Comparison of ENCODE assay signal across 25 cellular contexts in genomic region chr3:167940241-167940640, GRCh38.
DNase-seq lines count a peak whose midpoint lies in the region; ATAC-seq and TF ChIP-seq lines count a peak whose summit lies in the region.
"Had no signal": no experiment of that assay in that cellular context is flagged by ENCODE, and none has a peak within 500 bp of the region (broad histone marks: within the 10 kb centered on the region; RNA-seq: fewer than 3 reads in every experiment).

No MANE protein-coding gene starts in this region.

- H3K27ac ChIP-seq in SK-N-SH (ENCODE audit: low read depth in 2 of 2, low read length in 1 of 2) (no peak overlapping the region), SJCRH30 (peak overlapping the region; percentile 45; the same call in 1 of the 2 replicates), WERI-Rb-1 (no peak overlapping the region), testis (no peak overlapping the region)
- H3K27ac ChIP-seq: body of pancreas, esophagus squamous epithelium, PC-9, right atrium auricular region, SJSA1, stomach, upper lobe of left lung had no signal

- H3K27ac Mint-ChIP-seq in T-cell: no peak overlapping the region
- H3K27ac Mint-ChIP-seq: activated naive CD8-positive, alpha-beta T cell treated with anti-CD3 and anti-CD28 coated beads, Interleukin-2, amount 10 ng/mL, durations not matched to agents 7 days and 5 days; naive thymus-derived CD4-positive, alpha-beta T cell had no signal

- no peak for DNase-seq in SK-N-SH
- no peak for DNase-seq in SJCRH30
- DNase-seq in fibroblast of peridontal ligament (ENCODE audit: extremely low read depth): peak; percentile 43
- no peak for DNase-seq in T-cell
- no peak for DNase-seq in DMS79 (lab: John Stamatoyannopoulos, UW)
- DNase-seq in WERI-Rb-1: no peak
- no peak for DNase-seq in testis
- DNase-seq: activated naive CD8-positive, alpha-beta T cell treated with anti-CD3 and anti-CD28 coated beads, Interleukin-2, amount 10 ng/mL, durations not matched to agents 7 days and 5 days; body of pancreas; effector memory CD4-positive, alpha-beta T cell; esophagus squamous epithelium; heart left ventricle; left colon; mesendoderm; naive thymus-derived CD4-positive, alpha-beta T cell; NCI-H187; NCI-H345; PC-9; stomach; upper lobe of left lung had no signal

- H3K9me2 ChIP-seq in SK-N-SH: no peaks in the 10 kb centered on the region

- H3K36me3 ChIP-seq in SK-N-SH (replicated peaks in 1 of 2; ENCODE audit: control insufficient read depth in 1 of 2, insufficient read depth in 2 of 2, low read length in 1 of 2) (no peaks in the 10 kb centered on the region), SJCRH30 (no peaks in the 10 kb centered on the region), WERI-Rb-1 (no peaks in the 10 kb centered on the region), testis (ENCODE audit: low read depth, missing control alignments) (no peaks in the 10 kb centered on the region)
- H3K36me3 ChIP-seq: esophagus squamous epithelium, HAP-1, heart left ventricle, right atrium auricular region, SJSA1, stomach, upper lobe of left lung had no signal

- POLR2A ChIA-PET in SK-N-SH (lab: Yijun Ruan, JAX): no interaction called here
- POLR2A ChIA-PET in T-cell (lab: Charles Lee): no interaction called here

- CTCF ChIA-PET in SK-N-SH (lab: Yijun Ruan, JAX): interaction anchor here (1.4 kb wide), 2 partner anchors 58 to 100 kb away, joined by 3 to 5 read pairs; no protein-coding TSS in a partner anchor
- CTCF ChIA-PET in T-cell (lab: Charles Lee): no interaction called here

- ATAC-seq in SK-N-SH treated with all-trans-retinoic acid at 6 μM for 48 hours (no peak), T-cell (replicated peaks in 1 of 4) (no peak)
- ATAC-seq: body of pancreas; heart left ventricle; K562; left colon; naive thymus-derived CD4-positive, alpha-beta T cell had no signal

- H4K20me1 ChIP-seq in SK-N-SH (ENCODE audit: insufficient read depth): no peaks in the 10 kb centered on the region

- no peak for TF ChIP-seq EP300 in SK-N-SH (IDR thresholded peaks at IDR 0.05; ENCODE audit: borderline replicate concordance in 1 of 2, low read depth in 1 of 2, low read length in 1 of 2)

- no peaks in the 10 kb centered on the region for H3K9me3 ChIP-seq in SK-N-SH
- H3K9me3 ChIP-seq in SJCRH30 (replicated peaks): no peaks in the 10 kb centered on the region
- H3K9me3 ChIP-seq in WERI-Rb-1 (ENCODE audit: severe bottlenecking): no peaks in the 10 kb centered on the region
- no peaks in the 10 kb centered on the region for H3K9me3 ChIP-seq in testis
- H3K9me3 ChIP-seq: body of pancreas, esophagus squamous epithelium, HAP-1, right atrium auricular region, SJSA1, stomach, upper lobe of left lung had no signal

- peaks cover 0 to 5% (median 0%) of the 10 kb centered on the region in 3 donors for H3K4me1 Mint-ChIP-seq in T-cell

- no peak overlapping the region for H3K4me2 ChIP-seq in SK-N-SH
- H3K4me2 ChIP-seq: PC-9 had no signal

- no peak for TF ChIP-seq CTCF in SK-N-SH (IDR thresholded peaks at IDR 0.05)
- TF ChIP-seq CTCF in WERI-Rb-1 (IDR thresholded peaks at IDR 0.05; ENCODE audit: low read depth, low read length): no peak
- TF ChIP-seq CTCF in testis (IDR thresholded peaks at IDR 0.05): no peak

- no peak for TF ChIP-seq RAD21 in SK-N-SH (IDR thresholded peaks at IDR 0.05; ENCODE audit: low read length)

- H3F3A ChIP-seq in SK-N-SH (replicated peaks; ENCODE audit: insufficient read depth): no peaks in the 10 kb centered on the region

- intact Hi-C loops in testis (cut with DNase I; ENCODE audit: low total_unique reads): no loop called here

- no peaks in the 10 kb centered on the region for H3K79me2 ChIP-seq in SK-N-SH (ENCODE audit: insufficient read depth)

- TF ChIP-seq POLR2A in testis (IDR thresholded peaks at IDR 0.05): no peak

- H3K4me1 ChIP-seq in SK-N-SH (ENCODE audit: control insufficient read depth in 1 of 2, insufficient read depth in 2 of 2, low read depth in 1 of 2, low read length in 1 of 2) (no peaks in the 10 kb centered on the region), SJCRH30 (peaks cover 21% of the 10 kb centered on the region), testis (no peaks in the 10 kb centered on the region)
- H3K4me1 ChIP-seq: body of pancreas, HAP-1, stomach, upper lobe of left lung had no signal

- no peak overlapping the region for H3K4me3 Mint-ChIP-seq in T-cell
- H3K4me3 Mint-ChIP-seq: activated naive CD8-positive, alpha-beta T cell treated with anti-CD3 and anti-CD28 coated beads, Interleukin-2, amount 10 ng/mL, durations not matched to agents 7 days and 5 days; naive thymus-derived CD4-positive, alpha-beta T cell had no signal

- H3K4me3 ChIP-seq in SK-N-SH (ENCODE audit: low read depth in 2 of 2, low read length in 1 of 2): no peak overlapping the region
- no peak overlapping the region for H3K4me3 ChIP-seq in SJCRH30
- H3K4me3 ChIP-seq in WERI-Rb-1 (ENCODE audit: low read depth, low read length): no peak overlapping the region
- no peak overlapping the region for H3K4me3 ChIP-seq in testis
- H3K4me3 ChIP-seq: body of pancreas, esophagus squamous epithelium, HAP-1, heart left ventricle, K562, PC-9, right atrium auricular region, SJSA1, stomach, upper lobe of left lung had no signal

- H3K36me3 Mint-ChIP-seq in T-cell: no peaks in the 10 kb centered on the region
- H3K36me3 Mint-ChIP-seq: activated naive CD8-positive, alpha-beta T cell treated with anti-CD3 and anti-CD28 coated beads, Interleukin-2, amount 10 ng/mL, durations not matched to agents 7 days and 5 days; naive thymus-derived CD4-positive, alpha-beta T cell had no signal

- WGBS in SK-N-SH (ENCODE audit: low lambda C conversion rate): 75% methylated on average over 3 of the region's 3 CpGs
- 92 to 94% methylated on average over 3 of the region's 3 CpGs for WGBS in testis, 2 donors

- H3K9ac ChIP-seq in SK-N-SH: no peak overlapping the region

- no peaks in the 10 kb centered on the region for H3K9me3 Mint-ChIP-seq in T-cell
- H3K9me3 Mint-ChIP-seq: activated naive CD8-positive, alpha-beta T cell treated with anti-CD3 and anti-CD28 coated beads, Interleukin-2, amount 10 ng/mL, durations not matched to agents 7 days and 5 days had no signal

- H3K27me3 ChIP-seq in SK-N-SH (ENCODE audit: insufficient read depth) (no peaks in the 10 kb centered on the region), SJCRH30 (no peaks in the 10 kb centered on the region), WERI-Rb-1 (ENCODE audit: insufficient read depth, low read depth, severe bottlenecking) (no peaks in the 10 kb centered on the region), testis (no peaks in the 10 kb centered on the region)
- H3K27me3 ChIP-seq: body of pancreas, esophagus squamous epithelium, right atrium auricular region, SJSA1, stomach, upper lobe of left lung had no signal

- H2AFZ ChIP-seq in SK-N-SH (ENCODE audit: low read depth): no peak overlapping the region
- H2AFZ ChIP-seq: PC-9 had no signal

- peaks cover 10 to 14% of the 10 kb centered on the region in 2 donors for H3K27me3 Mint-ChIP-seq in T-cell

TF ChIP-seq in SK-N-SH, 30 proteins besides CTCF, POLR2A, EP300 and RAD21:
- TF ChIP-seq RCOR1 (IDR thresholded peaks at IDR 0.05; ENCODE audit: low read length) (no peak), PBX3 (IDR thresholded peaks at IDR 0.05) (0 out of 2 replicates have a peak, but pooled peaks have one; percentile 14)

TF ChIP-seq in SK-N-SH treated with all-trans-retinoic acid at 6 μM for 48 hours, 23 proteins besides CTCF, POLR2A, EP300 and RAD21:
- TF ChIP-seq PATZ1 (CRISPR knock-in tag; IDR thresholded peaks at IDR 0.05; ENCODE audit: borderline replicate concordance): no peak
